ENCODE assay signal across 20 cellular contexts in the genomic region with DNA sequence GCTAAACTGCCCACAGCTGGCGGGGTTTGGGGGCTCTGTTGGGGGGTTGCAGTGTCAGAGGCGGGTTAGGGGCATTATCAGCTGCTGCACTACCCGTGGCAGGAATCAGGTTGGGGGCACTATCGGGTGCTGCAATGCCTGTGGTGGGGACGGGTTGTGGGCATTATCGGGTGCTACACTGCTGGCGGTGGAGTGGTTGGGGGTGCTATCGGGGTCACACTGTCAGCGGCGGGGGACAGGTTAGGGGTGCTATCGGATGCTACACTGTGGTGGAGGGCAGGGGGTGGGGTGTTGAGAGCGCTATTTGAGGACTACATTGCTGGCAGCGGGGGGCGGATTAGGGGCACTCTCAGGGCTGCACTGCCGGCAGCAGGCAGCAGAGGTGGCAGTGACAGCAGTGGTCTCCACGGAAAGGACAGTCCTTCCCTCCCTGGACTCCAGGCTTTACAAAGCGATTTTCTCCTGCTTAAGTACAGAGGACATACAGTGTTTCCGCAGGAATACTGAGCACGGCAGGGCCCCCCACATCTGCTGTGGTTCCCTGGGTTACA.
A peak's percentile ranks its signal among the peaks of the same experiment; 100 is the strongest.
DNase-seq lines count a peak whose midpoint lies in the region; ATAC-seq, FAIRE-seq and TF ChIP-seq lines count a peak whose summit lies in the region.
"Had no signal": no experiment of that assay in that cellular context is flagged by ENCODE, and none has a peak within 500 bp of the region (broad histone marks: within the 10 kb centered on the region; RNA-seq: fewer than 3 reads in every experiment).

No MANE protein-coding gene starts in this region.

- DNase-seq in D341Med (ENCODE audit: low spot score) (peak; percentile 17), DND-41 (peak; percentile 10), neural progenitor cell (ENCODE audit: low spot score) (peak; percentile 33), foreskin melanocyte (no peak), GM12892 (ENCODE audit: insufficient read length) (no peak)
- DNase-seq in activated naive CD8-positive, alpha-beta T cell treated with anti-CD3 and anti-CD28 coated beads, Interleukin-2, amount 50 U/mL, for 24 hours = no peak
- DNase-seq: ACHN; BE2C; C1 segment of cervical spinal cord; CD4-positive, CD25-positive, alpha-beta regulatory T cell; CD8-positive, alpha-beta memory T cell; COR-L47; GDM1; HCEC 1CT; IMR-90 had no signal

- H3K9me2 ChIP-seq in Loucy (replicated peaks; ENCODE audit: low read depth, low read length) = no peaks in the 10 kb centered on the region

- peak overlapping the region; percentile 41 for H3K4me2 ChIP-seq in DND-41 (ENCODE audit: insufficient read depth, low read length)
- H3K4me2 ChIP-seq in Loucy (ENCODE audit: low read depth, low read length, poor library complexity, severe bottlenecking) = peak overlapping the region; percentile 86
- no peak overlapping the region for H3K4me2 ChIP-seq in neural progenitor cell
- H3K4me2 ChIP-seq: KMS-11 had no signal

- H3K4me3 ChIP-seq in DND-41 (ENCODE audit: low read depth in 1 of 2, low read length in 2 of 2) (no peak overlapping the region), Loucy (ENCODE audit: low read length, poor library complexity, severe bottlenecking) (peak overlapping the region; percentile 75), neural progenitor cell (no peak overlapping the region)

- peaks cover 53% of the 10 kb centered on the region for H3K27me3 ChIP-seq in DND-41 (ENCODE audit: insufficient read depth, low read length, poor library complexity)
- H3K27me3 ChIP-seq in Loucy (ENCODE audit: insufficient read depth, low read length, poor library complexity, severe bottlenecking) = no peaks in the 10 kb centered on the region
- H3K27me3 ChIP-seq in neural progenitor cell = peaks cover 95% of the 10 kb centered on the region

- peaks cover 12% of the 10 kb centered on the region for H3K4me1 ChIP-seq in DND-41 (ENCODE audit: insufficient read depth, low read length)
- peaks cover 35% of the 10 kb centered on the region for H3K4me1 ChIP-seq in Loucy (ENCODE audit: insufficient read depth, low read length, poor library complexity, severe bottlenecking)
- H3K4me1 ChIP-seq in neural progenitor cell = no peaks in the 10 kb centered on the region
- H3K4me1 ChIP-seq: BE2C had no signal

- H3K36me3 ChIP-seq in DND-41 (ENCODE audit: insufficient read depth, low read length) = no peaks in the 10 kb centered on the region
- H3K36me3 ChIP-seq in Loucy (ENCODE audit: insufficient read depth, low read length) = no peaks in the 10 kb centered on the region
- H3K36me3 ChIP-seq in neural progenitor cell = no peaks in the 10 kb centered on the region
- H3K36me3 ChIP-seq: BE2C had no signal

- no peak for TF ChIP-seq POLR2A in GM12892 (IDR thresholded peaks at IDR 0.05; ENCODE audit: low read depth, low read length)

- no peak overlapping the region for H3K4me3 Mint-ChIP-seq in neural progenitor cell
- no peak overlapping the region for H3K4me3 Mint-ChIP-seq in activated naive CD8-positive, alpha-beta T cell treated with anti-CD3 and anti-CD28 coated beads, Interleukin-2, amount 50 U/mL, for 24 hours
- H3K4me3 Mint-ChIP-seq: CD4-positive, CD25-positive, alpha-beta regulatory T cell; CD8-positive, alpha-beta memory T cell had no signal

- H3K9ac ChIP-seq in DND-41 (ENCODE audit: low read depth, low read length) (no peak overlapping the region), Loucy (ENCODE audit: low read depth, low read length, poor library complexity, severe bottlenecking) (peak overlapping the region; percentile 47), neural progenitor cell (no peak overlapping the region)
- H3K9ac ChIP-seq: KMS-11 had no signal

- no peaks in the 10 kb centered on the region for H3F3A ChIP-seq in Loucy (ENCODE audit: low read depth)
- H3F3A ChIP-seq in neural progenitor cell (ENCODE audit: low read depth) = no peaks in the 10 kb centered on the region

- no peaks in the 10 kb centered on the region for H3K79me2 ChIP-seq in DND-41 (ENCODE audit: insufficient read depth, low read length)
- H3K79me2 ChIP-seq in Loucy (ENCODE audit: insufficient read depth, low read length) = peaks cover 41% of the 10 kb centered on the region
- no peaks in the 10 kb centered on the region for H3K79me2 ChIP-seq in neural progenitor cell (ENCODE audit: low read depth)

- peaks cover 2% of the 10 kb centered on the region for H3K27me3 Mint-ChIP-seq in neural progenitor cell (ENCODE audit: insufficient read depth, low read depth)
- H3K27me3 Mint-ChIP-seq in activated naive CD8-positive, alpha-beta T cell treated with anti-CD3 and anti-CD28 coated beads, Interleukin-2, amount 50 U/mL, for 24 hours = no peaks in the 10 kb centered on the region

- ATAC-seq in DND-41 (ENCODE audit: insufficient read depth, low read depth) = no peak; the same call in 2 of the 3 replicates
- no peak for ATAC-seq in activated naive CD8-positive, alpha-beta T cell treated with anti-CD3 and anti-CD28 coated beads, Interleukin-2, amount 50 U/mL, for 24 hours

- H4K20me1 ChIP-seq in DND-41 (ENCODE audit: insufficient read depth, low read length) (no peaks in the 10 kb centered on the region), Loucy (ENCODE audit: insufficient read depth, low read length, poor library complexity, severe bottlenecking) (no peaks in the 10 kb centered on the region), neural progenitor cell (ENCODE audit: low read depth) (no peaks in the 10 kb centered on the region)

- no peak for FAIRE-seq in GM12892 (lab: Jason Lieb, UNC)
- FAIRE-seq: A204.1, D721Med, HTR-8/SVneo had no signal

- H3K9me3 Mint-ChIP-seq in neural progenitor cell = no peaks in the 10 kb centered on the region
- no peaks in the 10 kb centered on the region for H3K9me3 Mint-ChIP-seq in activated naive CD8-positive, alpha-beta T cell treated with anti-CD3 and anti-CD28 coated beads, Interleukin-2, amount 50 U/mL, for 24 hours
- H3K9me3 Mint-ChIP-seq: CD4-positive, CD25-positive, alpha-beta regulatory T cell; CD8-positive, alpha-beta memory T cell had no signal

- H3K4me1 Mint-ChIP-seq in neural progenitor cell = no peaks in the 10 kb centered on the region
- H3K4me1 Mint-ChIP-seq in activated naive CD8-positive, alpha-beta T cell treated with anti-CD3 and anti-CD28 coated beads, Interleukin-2, amount 50 U/mL, for 24 hours = no peaks in the 10 kb centered on the region
- H3K4me1 Mint-ChIP-seq: CD4-positive, CD25-positive, alpha-beta regulatory T cell; CD8-positive, alpha-beta memory T cell had no signal

- no peak overlapping the region for H3K27ac Mint-ChIP-seq in neural progenitor cell
- no peak overlapping the region for H3K27ac Mint-ChIP-seq in activated naive CD8-positive, alpha-beta T cell treated with anti-CD3 and anti-CD28 coated beads, Interleukin-2, amount 50 U/mL, for 24 hours
- H3K27ac Mint-ChIP-seq: CD4-positive, CD25-positive, alpha-beta regulatory T cell; CD8-positive, alpha-beta memory T cell had no signal

- no peaks in the 10 kb centered on the region for H3K36me3 Mint-ChIP-seq in neural progenitor cell
- H3K36me3 Mint-ChIP-seq in activated naive CD8-positive, alpha-beta T cell treated with anti-CD3 and anti-CD28 coated beads, Interleukin-2, amount 50 U/mL, for 24 hours (ENCODE audit: low read depth) = no peaks in the 10 kb centered on the region
- H3K36me3 Mint-ChIP-seq: CD4-positive, CD25-positive, alpha-beta regulatory T cell; CD8-positive, alpha-beta memory T cell had no signal

- H3K9me3 ChIP-seq in DND-41 (ENCODE audit: insufficient read depth, low read length, severe bottlenecking) (no peaks in the 10 kb centered on the region), Loucy (ENCODE audit: insufficient read depth, low read depth, low read length) (no peaks in the 10 kb centered on the region), neural progenitor cell (ENCODE audit: low read depth) (no peaks in the 10 kb centered on the region)

- no peak overlapping the region for H3K27ac ChIP-seq in DND-41 (ENCODE audit: low read length)
- H3K27ac ChIP-seq in neural progenitor cell = no peak overlapping the region
- H3K27ac ChIP-seq: KMS-11 had no signal

- H2AFZ ChIP-seq in DND-41 (ENCODE audit: low read depth, low read length) = no peak overlapping the region
- peak overlapping the region; percentile 85 for H2AFZ ChIP-seq in Loucy (ENCODE audit: low read length)
- no peak overlapping the region for H2AFZ ChIP-seq in neural progenitor cell (replicated peaks)

- no peak for TF ChIP-seq CTCF in DND-41 (IDR thresholded peaks at IDR 0.05; ENCODE audit: borderline replicate concordance, extremely low read depth, low read length, poor library complexity, severe bottlenecking)
- TF ChIP-seq CTCF in Loucy (conservative IDR thresholded peaks at IDR 0.05; ENCODE audit: low read length) = no peak; the same call in 1 of the 2 replicates
- TF ChIP-seq CTCF in neural progenitor cell (IDR thresholded peaks at IDR 0.05) = no peak

Comparison
In these comparisons a context has a peak if more than half of its experiments do, and no peak if none do; other contexts are left out.
1. DNase-seq: peak in D341Med (single experiment), DND-41 (single experiment) and neural progenitor cell (single experiment); none in foreskin melanocyte (single experiment), GM12892 (single experiment) and activated naive CD8-positive, alpha-beta T cell treated with anti-CD3 and anti-CD28 coated beads, Interleukin-2, amount 50 U/mL, for 24 hours (single experiment).